8 cellular contexts compared by ENCODE assay signal in genomic region chr22:19714320-19715252, GRCh38. TPM values are rescaled to one million over a fixed set of nuclear protein-coding genes. Genes with fewer than 3 reads are reported as not detected.
DNase-seq lines count a peak whose midpoint lies in the region; TF ChIP-seq lines count a peak whose summit lies in the region.

TSS of gene SEPTIN5 (plus strand) at chr22:19714503. CDS start at chr22:19714589, 86 bp downstream.

- H3K4me1 ChIP-seq in mammary epithelial cell (ENCODE audit: insufficient read depth, low read length) (peaks cover 24% of the 10 kb centered on the region), liver (ENCODE audit: control insufficient read depth in 4 of 4, insufficient read depth in 4 of 4, low read length in 3 of 4) (peaks cover 6 to 26% (median 16%) of the 10 kb centered on the region in 4 donors), thymus (ENCODE audit: control insufficient read depth, insufficient read depth, low read length) (peaks cover 11% of the 10 kb centered on the region)

- peaks cover 39% of the 10 kb centered on the region for H3K27me3 Mint-ChIP-seq in activated CD4-positive, alpha-beta T cell treated with anti-CD3 and anti-CD28 coated beads, Interleukin-2, amount 10 ng/mL, durations not matched to agents 7 days and 5 days

- TF ChIP-seq CTCF in mammary epithelial cell (conservative IDR thresholded peaks at IDR 0.05 in 1 of 2, IDR thresholded peaks at IDR 0.05 in 1 of 2; ENCODE audit: extremely low read depth in 1 of 2, insufficient read depth in 1 of 2, low read depth in 1 of 2, low read length in 2 of 2) = no peak
- TF ChIP-seq CTCF in liver (IDR thresholded peaks at IDR 0.05; ENCODE audit: low read depth, low read length, missing input control) = no peak

- TF ChIP-seq RAD21 in liver (IDR thresholded peaks at IDR 0.05) = no peak

- no peak within 1 kb of the TSS for H3K27ac Mint-ChIP-seq in activated CD4-positive, alpha-beta T cell treated with anti-CD3 and anti-CD28 coated beads, Interleukin-2, amount 10 ng/mL, durations not matched to agents 7 days and 5 days

- H3K9ac ChIP-seq in mammary epithelial cell (ENCODE audit: insufficient read depth, low read length) (no peak within 1 kb of the TSS), liver (ENCODE audit: low read depth in 1 of 2, low read length in 2 of 2) (no peak within 1 kb of the TSS)

- POLR2A ChIA-PET in activated CD4-positive, alpha-beta T cell treated with anti-CD3 and anti-CD28 coated beads, Interleukin-2, amount 10 ng/mL, durations not matched to agents 7 days and 5 days (lab: Charles Lee) = no interaction called here

- H3K9me3 ChIP-seq in mammary epithelial cell (replicated peaks; ENCODE audit: insufficient read depth, low read length) (no peaks in the 10 kb centered on the region), liver (ENCODE audit: control insufficient read depth in 4 of 4, low read length in 3 of 4) (no peaks in the 10 kb centered on the region), thymus (ENCODE audit: control insufficient read depth) (no peaks in the 10 kb centered on the region)

- no peaks in the 10 kb centered on the region for H3K9me3 Mint-ChIP-seq in activated CD4-positive, alpha-beta T cell treated with anti-CD3 and anti-CD28 coated beads, Interleukin-2, amount 10 ng/mL, durations not matched to agents 7 days and 5 days

- H4K20me1 ChIP-seq in mammary epithelial cell (ENCODE audit: insufficient read depth, low read length) = no peaks in the 10 kb centered on the region

- BruUV-seq in mammary epithelial cell (replicated peaks; lab: Mats Ljungman, UMichigan) = no TSS peak

- peaks cover 7% of the 10 kb centered on the region for H3K4me1 Mint-ChIP-seq in activated CD4-positive, alpha-beta T cell treated with anti-CD3 and anti-CD28 coated beads, Interleukin-2, amount 10 ng/mL, durations not matched to agents 7 days and 5 days

- no peaks in the 10 kb centered on the region for H3K79me2 ChIP-seq in mammary epithelial cell (ENCODE audit: insufficient read depth, low read length)

- in situ Hi-C loops in mammary epithelial cell (cut with MboI; ENCODE audit: low sequenced_read_pairs in 2 of 2) = no loop called here

- peak within 1 kb of the TSS; percentile 95 for H3K4me2 ChIP-seq in mammary epithelial cell (ENCODE audit: insufficient read depth, low read depth, low read length)

- no CpG with 5 or more reads among the region's 104 CpGs for WGBS in mammary epithelial cell (ENCODE audit: low coverage, missing lambda C conversion rate)
- WGBS in liver = 3% methylated on average over 104 of the region's 104 CpGs
- WGBS in thymus = 3% methylated on average over 92 of the region's 104 CpGs

- H3K4me3 ChIP-seq in mammary epithelial cell (replicated peaks in 1 of 3; ENCODE audit: insufficient read depth in 1 of 3, low read depth in 2 of 3, low read length in 3 of 3) (peak within 1 kb of the TSS; percentile 55 to 59 (median 58)), liver (ENCODE audit: low read depth in 1 of 3, low read length in 3 of 3) (peak within 1 kb of the TSS in 2 of 3 donors; percentile 32 to 75), thymus (ENCODE audit: low read length) (peak within 1 kb of the TSS; percentile 43)

- peak within 1 kb of the TSS; percentile 82 for H2AFZ ChIP-seq in mammary epithelial cell (ENCODE audit: low read depth, low read length)

- DNase-seq in activated CD4-positive, alpha-beta T cell treated with anti-CD3 and anti-CD28 coated beads, Interleukin-2, amount 10 ng/mL, durations not matched to agents 7 days and 5 days = no peak
- no peak for DNase-seq in activated CD4-positive, alpha-beta T cell treated with anti-CD3 and anti-CD28 coated beads, Interleukin-2, amount 50 U/mL, for 4 hours
- no peak for DNase-seq in mammary epithelial cell
- DNase-seq in OCI-M2 (lab: John Stamatoyannopoulos, UW; ENCODE audit: unreplicated experiment) = no peak
- DNase-seq in HuH-7.5 (ENCODE audit: low spot score) = no peak
- DNase-seq in activated CD4-positive, CD25-positive, alpha-beta regulatory T cell (lab: John Stamatoyannopoulos, UW) = no peak

- dilution Hi-C loops in mammary epithelial cell (cut with HindIII; ENCODE audit: low sequenced_read_pairs) = no loop called here

- CTCF ChIA-PET in activated CD4-positive, alpha-beta T cell treated with anti-CD3 and anti-CD28 coated beads, Interleukin-2, amount 10 ng/mL, durations not matched to agents 7 days and 5 days (lab: Charles Lee) = interaction anchor here (1.2 kb wide), 1 partner anchor 9 kb away, joined by 3 read pairs; no protein-coding TSS in a partner anchor
- CTCF ChIA-PET in mammary epithelial cell (lab: Charles Lee; ENCODE audit: low non-redundant PET) = no interaction called here

- H3K27ac ChIP-seq in mammary epithelial cell (ENCODE audit: insufficient read depth, low read depth, low read length) (no peak within 1 kb of the TSS), liver (ENCODE audit: low read depth in 1 of 2, low read length in 2 of 2) (no peak within 1 kb of the TSS), thymus (ENCODE audit: low read depth) (no peak within 1 kb of the TSS)

- H3K36me3 Mint-ChIP-seq in activated CD4-positive, alpha-beta T cell treated with anti-CD3 and anti-CD28 coated beads, Interleukin-2, amount 10 ng/mL, durations not matched to agents 7 days and 5 days (ENCODE audit: low read depth) = no peaks in the 10 kb centered on the region

- intact Hi-C loops in mammary epithelial cell (cut with micrococcal nuclease) = loop anchor here (5.0 to 10.0 kb wide), 5 partner anchors 50 to 762 kb away; partner anchors contain the start of genes CDC45, CLTCL1 and UFD1

- H3K4me3 Mint-ChIP-seq in activated CD4-positive, alpha-beta T cell treated with anti-CD3 and anti-CD28 coated beads, Interleukin-2, amount 10 ng/mL, durations not matched to agents 7 days and 5 days = peak within 1 kb of the TSS; percentile 57

- no peaks in the 10 kb centered on the region for H3K27me3 ChIP-seq in mammary epithelial cell (ENCODE audit: insufficient read depth, low read length)
- H3K27me3 ChIP-seq in liver (ENCODE audit: control insufficient read depth in 4 of 4, insufficient read depth in 4 of 4, low read length in 3 of 4) = no peaks in the 10 kb centered on the region
- peaks cover 64% of the 10 kb centered on the region for H3K27me3 ChIP-seq in thymus (ENCODE audit: control insufficient read depth, insufficient read depth)

- H3K36me3 ChIP-seq in mammary epithelial cell (ENCODE audit: insufficient read depth, low read length) (no peaks in the 10 kb centered on the region), liver (ENCODE audit: control insufficient read depth in 4 of 4, insufficient read depth in 3 of 4, low read depth in 1 of 4, low read length in 3 of 4) (no peaks in the 10 kb centered on the region), thymus (ENCODE audit: control insufficient read depth, insufficient read depth) (no peaks in the 10 kb centered on the region)

TF ChIP-seq in liver, 16 proteins besides CTCF, POLR2A, EP300 and RAD21:
- TF ChIP-seq TAF1 (conservative IDR thresholded peaks at IDR 0.05) = no peak
- TF ChIP-seq, protein P1, sequence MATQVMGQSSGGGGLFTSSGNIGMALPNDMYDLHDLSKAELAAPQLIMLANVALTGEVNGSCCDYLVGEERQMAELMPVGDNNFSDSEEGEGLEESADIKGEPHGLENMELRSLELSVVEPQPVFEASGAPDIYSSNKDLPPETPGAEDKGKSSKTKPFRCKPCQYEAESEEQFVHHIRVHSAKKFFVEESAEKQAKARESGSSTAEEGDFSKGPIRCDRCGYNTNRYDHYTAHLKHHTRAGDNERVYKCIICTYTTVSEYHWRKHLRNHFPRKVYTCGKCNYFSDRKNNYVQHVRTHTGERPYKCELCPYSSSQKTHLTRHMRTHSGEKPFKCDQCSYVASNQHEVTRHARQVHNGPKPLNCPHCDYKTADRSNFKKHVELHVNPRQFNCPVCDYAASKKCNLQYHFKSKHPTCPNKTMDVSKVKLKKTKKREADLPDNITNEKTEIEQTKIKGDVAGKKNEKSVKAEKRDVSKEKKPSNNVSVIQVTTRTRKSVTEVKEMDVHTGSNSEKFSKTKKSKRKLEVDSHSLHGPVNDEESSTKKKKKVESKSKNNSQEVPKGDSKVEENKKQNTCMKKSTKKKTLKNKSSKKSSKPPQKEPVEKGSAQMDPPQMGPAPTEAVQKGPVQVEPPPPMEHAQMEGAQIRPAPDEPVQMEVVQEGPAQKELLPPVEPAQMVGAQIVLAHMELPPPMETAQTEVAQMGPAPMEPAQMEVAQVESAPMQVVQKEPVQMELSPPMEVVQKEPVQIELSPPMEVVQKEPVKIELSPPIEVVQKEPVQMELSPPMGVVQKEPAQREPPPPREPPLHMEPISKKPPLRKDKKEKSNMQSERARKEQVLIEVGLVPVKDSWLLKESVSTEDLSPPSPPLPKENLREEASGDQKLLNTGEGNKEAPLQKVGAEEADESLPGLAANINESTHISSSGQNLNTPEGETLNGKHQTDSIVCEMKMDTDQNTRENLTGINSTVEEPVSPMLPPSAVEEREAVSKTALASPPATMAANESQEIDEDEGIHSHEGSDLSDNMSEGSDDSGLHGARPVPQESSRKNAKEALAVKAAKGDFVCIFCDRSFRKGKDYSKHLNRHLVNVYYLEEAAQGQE (IDR thresholded peaks at IDR 0.05) = no peak
- no peak for TF ChIP-seq NR2F2 (IDR thresholded peaks at IDR 0.05)
- TF ChIP-seq JUND (IDR thresholded peaks at IDR 0.05) = no peak
- TF ChIP-seq, protein P2, sequence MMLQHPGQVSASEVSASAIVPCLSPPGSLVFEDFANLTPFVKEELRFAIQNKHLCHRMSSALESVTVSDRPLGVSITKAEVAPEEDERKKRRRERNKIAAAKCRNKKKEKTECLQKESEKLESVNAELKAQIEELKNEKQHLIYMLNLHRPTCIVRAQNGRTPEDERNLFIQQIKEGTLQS (IDR thresholded peaks at IDR 0.05) = no peak
- TF ChIP-seq, protein P3, sequence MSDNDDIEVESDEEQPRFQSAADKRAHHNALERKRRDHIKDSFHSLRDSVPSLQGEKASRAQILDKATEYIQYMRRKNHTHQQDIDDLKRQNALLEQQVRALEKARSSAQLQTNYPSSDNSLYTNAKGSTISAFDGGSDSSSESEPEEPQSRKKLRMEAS (IDR thresholded peaks at IDR 0.05) = no peak
- TF ChIP-seq HNF4G (IDR thresholded peaks at IDR 0.05) = no peak
- TF ChIP-seq YY1 (IDR thresholded peaks at IDR 0.05) = no peak

RNA-seq across cellular contexts. Expression of gene SEPTIN5, which starts in this region (rescaled TPM):
- total RNA-seq in activated CD4-positive, alpha-beta T cell treated with anti-CD3 and anti-CD28 coated beads, Interleukin-2, amount 10 ng/mL, durations not matched to agents 7 days and 5 days = not detected
- total RNA-seq in mammary epithelial cell (10 to 100 TPM in 1 of 2 donors, 1 to 10 TPM in 1; 7.9 to 20.5 TPM), liver (1 to 10 TPM; 3.3 to 3.5 TPM)
- polyA plus RNA-seq in mammary epithelial cell (6.5 TPM), liver (1 to 10 TPM in 1 of 2 donors, under 1 TPM in 1; 0.26 to 2.2 TPM), thymus (22.2 TPM)
- polyA minus RNA-seq in mammary epithelial cell = 29.6 TPM

Comparison
In these comparisons a context has a peak if more than half of its experiments do, and no peak if none do; other contexts are left out.
1. RNA of gene SEPTIN5 (total RNA-seq): 7.9 to 20.5 TPM in mammary epithelial cell and 3.3 to 3.5 TPM in liver; not detected in activated CD4-positive, alpha-beta T cell treated with anti-CD3 and anti-CD28 coated beads, Interleukin-2, amount 10 ng/mL, durations not matched to agents 7 days and 5 days; every median in the first group is over 4 times any median in the second.
2. Peak in every context shown above with its lines, with median percentiles within 50 percentile points of each other: H3K4me3 ChIP-seq.